2 cellular contexts compared by ENCODE assay signal in genomic region chr11:65432133-65432650, GRCh38.
A peak's percentile ranks its signal among the peaks of the same experiment; 100 is the strongest.
TF ChIP-seq lines count a peak whose summit lies in the region.

No MANE protein-coding gene starts in this region.

TF ChIP-seq in SK-N-SH treated with all-trans-retinoic acid at 6 μM for 48 hours, 23 proteins besides CTCF, POLR2A, EP300 and RAD21:
- peak; percentile 50; the same call in 1 of the 2 replicates for TF ChIP-seq PATZ1 (CRISPR knock-in tag; IDR thresholded peaks at IDR 0.05; ENCODE audit: borderline replicate concordance)
- TF ChIP-seq ZNF8 (CRISPR knock-in tag; IDR thresholded peaks at IDR 0.05), result no peak
- TF ChIP-seq BACH2 (CRISPR knock-in tag; IDR thresholded peaks at IDR 0.05; ENCODE audit: borderline replicate concordance), result no peak
- TF ChIP-seq CREB5 (CRISPR knock-in tag; IDR thresholded peaks at IDR 0.05; ENCODE audit: low read depth), result no peak; the same call in 1 of the 2 replicates
- no peak for TF ChIP-seq SNAI2 (CRISPR knock-in tag; IDR thresholded peaks at IDR 0.05)
- TF ChIP-seq ZC3H10 (CRISPR knock-in tag; IDR thresholded peaks at IDR 0.05), result no peak
- no peak for TF ChIP-seq ZFP3 (CRISPR knock-in tag; IDR thresholded peaks at IDR 0.05)
- TF ChIP-seq CSRNP3 (CRISPR knock-in tag; IDR thresholded peaks at IDR 0.05), result 0 out of 2 replicates have a peak, but pooled peaks have one; percentile 5
- TF ChIP-seq TSHZ2 (CRISPR knock-in tag; IDR thresholded peaks at IDR 0.05), result no peak
- peak; percentile 64; the same call in 1 of the 2 replicates for TF ChIP-seq RARB (CRISPR knock-in tag; IDR thresholded peaks at IDR 0.05)
- TF ChIP-seq ZNF565 (CRISPR knock-in tag; conservative IDR thresholded peaks at IDR 0.05; ENCODE audit: low read depth), result no peak
- no peak for TF ChIP-seq TCF4 (CRISPR knock-in tag; IDR thresholded peaks at IDR 0.05; ENCODE audit: borderline replicate concordance)

TF ChIP-seq in endothelial cell of umbilical vein, 7 proteins besides CTCF, POLR2A, EP300 and RAD21 (continued from another document):
- TF ChIP-seq EZH2 (IDR thresholded peaks at IDR 0.05; ENCODE audit: borderline replicate concordance, low read depth, low read length, severe bottlenecking) (no peak), FOS (IDR thresholded peaks at IDR 0.05; ENCODE audit: borderline replicate concordance, insufficient read depth, low read length) (no peak)
